13 cellular contexts compared by ENCODE assay signal in genomic region chr11:78532991-78533861, GRCh38.
DNase-seq lines count a peak whose midpoint lies in the region; ATAC-seq, FAIRE-seq and TF ChIP-seq lines count a peak whose summit lies in the region.
"Had no signal": no experiment of that assay in that cellular context is flagged by ENCODE, and none has a peak within 500 bp of the region (broad histone marks: within the 10 kb centered on the region; RNA-seq: fewer than 3 reads in every experiment).

No MANE protein-coding gene starts in this region.

- H3K27ac Mint-ChIP-seq in memory B cell, result peak overlapping the region; percentile 98
- H3K27ac Mint-ChIP-seq: GM23338 had no signal

- peaks cover under 1% of the 10 kb centered on the region for H3K9me3 Mint-ChIP-seq in memory B cell
- H3K9me3 Mint-ChIP-seq: GM23338 had no signal

- H3K4me3 Mint-ChIP-seq in memory B cell, result peak overlapping the region; percentile 72
- H3K4me3 Mint-ChIP-seq: GM23338 had no signal

- no peak for DNase-seq in H54 (ENCODE audit: insufficient read length, low spot score)
- peak; percentile 25 for DNase-seq in KG1 (lab: John Stamatoyannopoulos, UW)
- peak; percentile 14 to 24 for DNase-seq in memory B cell (ENCODE audit: low spot score in 2 of 2)
- no peak for DNase-seq in NCI-H2081 treated with DMSO at 0.1 percent for 48 hours (lab: John Stamatoyannopoulos, UW)
- DNase-seq in HPDE6-E6E7 (ENCODE audit: extremely low spot score), result no peak
- DNase-seq in hippocampal formation (lab: John Stamatoyannopoulos, UW), result no peak
- DNase-seq: activated naive CD4-positive, alpha-beta T cell treated with Interleukin-2 at 50 U/mL for 16 hours; NCI-H748 treated with DMSO at 0.1 percent for 48 hours; nucleus accumbens had no signal

- H3K27me3 Mint-ChIP-seq in memory B cell, result no peaks in the 10 kb centered on the region

- FAIRE-seq in H54 (lab: Jason Lieb, UNC), result peak; percentile 90
- FAIRE-seq: endothelial cell of umbilical vein had no signal

- H3K36me3 Mint-ChIP-seq in memory B cell, result peaks cover 5% of the 10 kb centered on the region

- ATAC-seq in GM18868 (IDR thresholded peaks at IDR 0.05; ENCODE audit: unreplicated experiment) (peak; percentile 62), memory B cell (ENCODE audit: low read depth) (peak; percentile 79), GM21619 (IDR thresholded peaks at IDR 0.05; ENCODE audit: unreplicated experiment) (no peak)
- ATAC-seq: GM23338 had no signal

- H3K4me1 Mint-ChIP-seq in memory B cell, result peaks cover 15% of the 10 kb centered on the region
- H3K4me1 Mint-ChIP-seq: GM23338 had no signal

- TF ChIP-seq POLR2A in H54 (IDR thresholded peaks at IDR 0.05; ENCODE audit: low read depth, low read length), result no peak

Comparison
In these comparisons a context has a peak if more than half of its experiments do, and no peak if none do; other contexts are left out.
1. DNase-seq: peak in KG1 (single experiment) and memory B cell (2 of 2); none in H54 (single experiment), NCI-H2081 treated with DMSO at 0.1 percent for 48 hours (single experiment), HPDE6-E6E7 (single experiment) and hippocampal formation (0 of 2).